In genomic region chr1:236392182-236392581, GRCh38 we compare ENCODE assay signal across 29 cellular contexts. TPM values are rescaled to one million over a fixed set of nuclear protein-coding genes. Genes with fewer than 3 reads are reported as not detected.
"Had no signal": no experiment of that assay in that cellular context is flagged by ENCODE, and none has a peak within 500 bp of the region (broad histone marks: within the 10 kb centered on the region; RNA-seq: fewer than 3 reads in every experiment).

No MANE protein-coding gene starts in this region.

- H3K4me3 ChIP-seq: esophagus muscularis mucosa, gastrocnemius medialis, heart left ventricle had no signal

- H3K27ac ChIP-seq: brain microvascular endothelial cell, esophagus muscularis mucosa, foreskin keratinocyte, gastrocnemius medialis, heart left ventricle, WERI-Rb-1 had no signal

- FAIRE-seq: astrocyte, bronchial epithelial cell had no signal

- H3K4me1 ChIP-seq: foreskin keratinocyte had no signal

- H3K27me3 ChIP-seq: foreskin keratinocyte had no signal

- H3K36me3 ChIP-seq: brain microvascular endothelial cell, esophagus muscularis mucosa, gastrocnemius medialis, heart left ventricle, WERI-Rb-1 had no signal

- H3K9me3 ChIP-seq: esophagus muscularis mucosa, gastrocnemius medialis, heart left ventricle had no signal

- DNase-seq: activated B cell treated with CpG ODN at 0.5 μM for 24 hours; activated CD4-positive, alpha-beta T cell treated with anti-CD3 and anti-CD28 coated beads for 48 hours; activated CD4-positive, alpha-beta T cell treated with anti-CD3 and anti-CD28 coated beads, Interleukin-2, amount 50 U/mL, for 1 hour; activated CD4-positive, alpha-beta T cell treated with anti-CD3 and anti-CD28 coated beads, Interleukin-2, amount 50 U/mL, for 48 hours; activated CD8-positive, alpha-beta T cell treated with anti-CD3 and anti-CD28 coated beads for 36 hours; activated effector memory CD4-positive, alpha-beta T cell treated with Interleukin-2 at 50 U/mL for 16 hours; activated gamma-delta T cell treated with Interleukin-2 at 50 U/mL for 16 hours; activated naive CD4-positive, alpha-beta T cell treated with anti-CD3 and anti-CD28 coated beads, Interleukin-2, amount 50 U/mL, for 16 hours; activated naive CD4-positive, alpha-beta T cell treated with Interleukin-2 at 50 U/mL for 16 hours; activated T-cell treated with anti-CD3 and anti-CD28 coated beads, Interleukin-2, amount 50 U/mL, for 4 hours; amniotic stem cell; anterior cingulate cortex; brain microvascular endothelial cell; cortex of kidney; dermis blood vessel endothelial cell; effector CD4-positive, alpha-beta T cell; effector memory CD8-positive, alpha-beta T cell; erythroblast; foreskin keratinocyte; gastrocnemius medialis; glutamatergic neuron; heart left ventricle; T1000; WERI-Rb-1 had no signal

- ATAC-seq: activated CD4-positive, CD25-positive, alpha-beta regulatory T cell treated with anti-CD3 and anti-CD28 coated beads, Interleukin-2, amount 50 U/mL, for 24 hours; activated CD8-positive, alpha-beta T cell treated with anti-CD3 and anti-CD28 coated beads for 36 hours; activated T-cell treated with anti-CD3 and anti-CD28 coated beads, Interleukin-2, amount 50 U/mL, for 4 hours; activated T-helper 17 cell treated with anti-CD3 and anti-CD28 coated beads, Interleukin-2, amount 50 U/mL, for 72 hours; effector memory CD8-positive, alpha-beta T cell; foreskin keratinocyte; gastrocnemius medialis had no signal

RNA-seq across cellular contexts. Expression of gene EDARADD, which starts 1.9 kb away (rescaled TPM):
- total RNA-seq: activated B cell treated with CpG ODN at 0.5 μM for 24 hours, dermis blood vessel endothelial cell, gastrocnemius medialis had no signal
